ENCODE assay signal across 9 cellular contexts in genomic region chr2:100246163-100247145, GRCh38.
A peak's percentile ranks its signal among the peaks of the same experiment; 100 is the strongest.
DNase-seq lines count a peak whose midpoint lies in the region; ATAC-seq and TF ChIP-seq lines count a peak whose summit lies in the region.
"Had no signal": no experiment of that assay in that cellular context is flagged by ENCODE, and none has a peak within 500 bp of the region (broad histone marks: within the 10 kb centered on the region; RNA-seq: fewer than 3 reads in every experiment).

No MANE protein-coding gene starts in this region.

- H3K27me3 ChIP-seq in Loucy (ENCODE audit: insufficient read depth, low read length, poor library complexity, severe bottlenecking), result no peaks in the 10 kb centered on the region

- H4K20me1 ChIP-seq in Loucy (ENCODE audit: insufficient read depth, low read length, poor library complexity, severe bottlenecking), result no peaks in the 10 kb centered on the region

- peak overlapping the region; percentile 60; the same call in 1 of the 2 replicates for H2AFZ ChIP-seq in Loucy (ENCODE audit: low read length)

- H3F3A ChIP-seq in Loucy (ENCODE audit: low read depth), result no peaks in the 10 kb centered on the region

- CTCF ChIA-PET in activated CD4-positive, alpha-beta memory T cell treated with anti-CD3 and anti-CD28 coated beads, Interleukin-2, amount 10 ng/mL, durations not matched to agents 7 days and 5 days (lab: Charles Lee), result interaction anchor here (0.9 to 1.4 kb wide), 6 partner anchors 10 to 690 kb away, joined by 3 to 4 read pairs (median 3); no protein-coding TSS in a partner anchor

- H3K79me2 ChIP-seq in Loucy (ENCODE audit: insufficient read depth, low read length), result no peaks in the 10 kb centered on the region

- H3K4me2 ChIP-seq in Loucy (ENCODE audit: low read depth, low read length, poor library complexity, severe bottlenecking), result no peak overlapping the region

- DNase-seq in NCI-H526 (lab: John Stamatoyannopoulos, UW) (peak; percentile 25 to 28), NCI-H526 treated with DMSO at 0.1 percent for 48 hours (lab: John Stamatoyannopoulos, UW) (no peak), astrocyte of the cerebellum (ENCODE audit: low read depth) (no peak), mucosa of descending colon (peak in 1 of 3 donors; percentile 32), posterior cingulate gyrus (no peak)
- DNase-seq in activated CD4-positive, alpha-beta memory T cell treated with anti-CD3 and anti-CD28 coated beads, Interleukin-2, amount 10 ng/mL, durations not matched to agents 7 days and 5 days, result no peak

- no peak overlapping the region for H3K27ac Mint-ChIP-seq in activated CD4-positive, alpha-beta memory T cell treated with anti-CD3 and anti-CD28 coated beads, Interleukin-2, amount 10 ng/mL, durations not matched to agents 7 days and 5 days
- H3K27ac Mint-ChIP-seq: T-helper 1 cell treated with Interleukin-12 subunit alpha and Interleukin-12 subunit beta and Interleukin-4 antibody, amounts not matched to agents 30 μg/mL and 1 μg/mL, for 36 hours had no signal

- POLR2A ChIA-PET in activated CD4-positive, alpha-beta memory T cell treated with anti-CD3 and anti-CD28 coated beads, Interleukin-2, amount 10 ng/mL, durations not matched to agents 7 days and 5 days (lab: Charles Lee), result no interaction called here

- no peak overlapping the region for H3K9ac ChIP-seq in Loucy (ENCODE audit: low read depth, low read length, poor library complexity, severe bottlenecking)

- no peak overlapping the region for H3K4me3 ChIP-seq in Loucy (ENCODE audit: low read length, poor library complexity, severe bottlenecking)
- no peak overlapping the region for H3K4me3 ChIP-seq in astrocyte of the cerebellum (ENCODE audit: low read depth, low read length)
- no peak overlapping the region for H3K4me3 ChIP-seq in mucosa of descending colon

- no peaks in the 10 kb centered on the region for H3K36me3 Mint-ChIP-seq in activated CD4-positive, alpha-beta memory T cell treated with anti-CD3 and anti-CD28 coated beads, Interleukin-2, amount 10 ng/mL, durations not matched to agents 7 days and 5 days (ENCODE audit: low read depth)

- H3K36me3 ChIP-seq in Loucy (ENCODE audit: insufficient read depth, low read length) (no peaks in the 10 kb centered on the region), mucosa of descending colon (ENCODE audit: low read depth) (no peaks in the 10 kb centered on the region)

- H3K9me3 Mint-ChIP-seq in activated CD4-positive, alpha-beta memory T cell treated with anti-CD3 and anti-CD28 coated beads, Interleukin-2, amount 10 ng/mL, durations not matched to agents 7 days and 5 days, result no peaks in the 10 kb centered on the region
- H3K9me3 Mint-ChIP-seq: T-helper 1 cell treated with Interleukin-12 subunit alpha and Interleukin-12 subunit beta and Interleukin-4 antibody, amounts not matched to agents 30 μg/mL and 1 μg/mL, for 36 hours had no signal

- no peaks in the 10 kb centered on the region for H3K9me2 ChIP-seq in Loucy (replicated peaks; ENCODE audit: low read depth, low read length)

- no peaks in the 10 kb centered on the region for H3K9me3 ChIP-seq in Loucy (ENCODE audit: insufficient read depth, low read depth, low read length)
- H3K9me3 ChIP-seq in mucosa of descending colon, result no peaks in the 10 kb centered on the region

- intact Hi-C loops in mucosa of descending colon (cut with DNase I, micrococcal nuclease), result loop anchor here (5.0 to 10.0 kb wide), 2 partner anchors 684 to 692 kb away; no protein-coding TSS in a partner anchor
- intact Hi-C loops in posterior cingulate gyrus (cut with DNase I), result no loop called here

- H3K4me3 Mint-ChIP-seq in activated CD4-positive, alpha-beta memory T cell treated with anti-CD3 and anti-CD28 coated beads, Interleukin-2, amount 10 ng/mL, durations not matched to agents 7 days and 5 days, result no peak overlapping the region
- H3K4me3 Mint-ChIP-seq: T-helper 1 cell treated with Interleukin-12 subunit alpha and Interleukin-12 subunit beta and Interleukin-4 antibody, amounts not matched to agents 30 μg/mL and 1 μg/mL, for 36 hours had no signal

- no peaks in the 10 kb centered on the region for H3K4me1 Mint-ChIP-seq in activated CD4-positive, alpha-beta memory T cell treated with anti-CD3 and anti-CD28 coated beads, Interleukin-2, amount 10 ng/mL, durations not matched to agents 7 days and 5 days

- in situ Hi-C loops in astrocyte of the cerebellum (cut with HindIII; ENCODE audit: low sequenced_read_pairs), result no loop called here

- TF ChIP-seq CTCF in Loucy (conservative IDR thresholded peaks at IDR 0.05; ENCODE audit: low read length), result peak; percentile 71
- TF ChIP-seq CTCF in astrocyte of the cerebellum (IDR thresholded peaks at IDR 0.05; ENCODE audit: low read depth, low read length, missing control alignments), result peak; percentile 38
- no peak for TF ChIP-seq CTCF in mucosa of descending colon (IDR thresholded peaks at IDR 0.05)

- H3K4me1 ChIP-seq in Loucy (ENCODE audit: insufficient read depth, low read length, poor library complexity, severe bottlenecking) (peaks cover 3% of the 10 kb centered on the region), mucosa of descending colon (ENCODE audit: low read depth) (no peaks in the 10 kb centered on the region)

- peak; percentile 23 for ATAC-seq in mucosa of descending colon
- no peak for ATAC-seq in HG03342 (IDR thresholded peaks at IDR 0.05; ENCODE audit: unreplicated experiment)

- H3K27me3 Mint-ChIP-seq in activated CD4-positive, alpha-beta memory T cell treated with anti-CD3 and anti-CD28 coated beads, Interleukin-2, amount 10 ng/mL, durations not matched to agents 7 days and 5 days, result peaks cover 2% of the 10 kb centered on the region

Comparison
In these comparisons a context has a peak if more than half of its experiments do, and no peak if none do; other contexts are left out.
1. DNase-seq: peak in NCI-H526 (2 of 2); none in NCI-H526 treated with DMSO at 0.1 percent for 48 hours (single experiment), astrocyte of the cerebellum (single experiment), activated CD4-positive, alpha-beta memory T cell treated with anti-CD3 and anti-CD28 coated beads, Interleukin-2, amount 10 ng/mL, durations not matched to agents 7 days and 5 days (single experiment) and posterior cingulate gyrus (0 of 10).